In genomic region chrX:70033348-70033747, GRCh38 we compare ENCODE assay signal across 8 cellular contexts. TPM values are rescaled to one million over a fixed set of nuclear protein-coding genes. Genes with fewer than 3 reads are reported as not detected.
DNase-seq lines count a peak whose midpoint lies in the region; ATAC-seq and TF ChIP-seq lines count a peak whose summit lies in the region.

No MANE protein-coding gene starts in this region.

- CTCF ChIA-PET in AG04449 (lab: Yijun Ruan, JAX), result interaction anchor here (0.6 to 7.5 kb wide), 12 partner anchors 8 to 585 kb away, joined by 3 to 103 read pairs (median 3); no protein-coding TSS in a partner anchor

- ATAC-seq in HG02938 (IDR thresholded peaks at IDR 0.05; ENCODE audit: unreplicated experiment) (peak; percentile 76), HG03460 (IDR thresholded peaks at IDR 0.05; ENCODE audit: unreplicated experiment) (no peak), HG03280 (IDR thresholded peaks at IDR 0.05; ENCODE audit: unreplicated experiment) (no peak)

- TF ChIP-seq CTCF in AG04449 (IDR thresholded peaks at IDR 0.05; ENCODE audit: insufficient read depth, low read length, missing control alignments) (peak; percentile 56), epithelial cell of esophagus (IDR thresholded peaks at IDR 0.05; ENCODE audit: insufficient read depth, low read depth, low read length, missing control alignments) (peak; percentile 62)

- DNase-seq in AG04449 (ENCODE audit: low read depth, low spot score) (no peak), ELR (ENCODE audit: low read depth) (peak; percentile 45), RPMI7951 (ENCODE audit: low read depth) (peak; percentile 14), epithelial cell of esophagus (ENCODE audit: low read depth) (peak; percentile 46), retina (peak; percentile 8)

- H3K4me3 ChIP-seq in AG04449 (ENCODE audit: low read depth, low read length), result no peak overlapping the region
- no peak overlapping the region for H3K4me3 ChIP-seq in epithelial cell of esophagus (ENCODE audit: low read length)

- POLR2A ChIA-PET in AG04449 (lab: Yijun Ruan, JAX), result no interaction called here

RNA-seq across cellular contexts. Expression of gene AWAT2, which starts 16.4 kb away (rescaled TPM):
- total RNA-seq in RPMI7951 (2014; rRNA removed; shearing (Covaris generic)), result not detected in 2 replicates

RNA-seq across cellular contexts. Expression of gene OTUD6A, which starts 28.9 kb away (rescaled TPM):
- not detected in 2 replicates for total RNA-seq in RPMI7951 (2014; rRNA removed; shearing (Covaris generic))
